ENCODE assay signal across 8 cellular contexts in the genomic region with DNA sequence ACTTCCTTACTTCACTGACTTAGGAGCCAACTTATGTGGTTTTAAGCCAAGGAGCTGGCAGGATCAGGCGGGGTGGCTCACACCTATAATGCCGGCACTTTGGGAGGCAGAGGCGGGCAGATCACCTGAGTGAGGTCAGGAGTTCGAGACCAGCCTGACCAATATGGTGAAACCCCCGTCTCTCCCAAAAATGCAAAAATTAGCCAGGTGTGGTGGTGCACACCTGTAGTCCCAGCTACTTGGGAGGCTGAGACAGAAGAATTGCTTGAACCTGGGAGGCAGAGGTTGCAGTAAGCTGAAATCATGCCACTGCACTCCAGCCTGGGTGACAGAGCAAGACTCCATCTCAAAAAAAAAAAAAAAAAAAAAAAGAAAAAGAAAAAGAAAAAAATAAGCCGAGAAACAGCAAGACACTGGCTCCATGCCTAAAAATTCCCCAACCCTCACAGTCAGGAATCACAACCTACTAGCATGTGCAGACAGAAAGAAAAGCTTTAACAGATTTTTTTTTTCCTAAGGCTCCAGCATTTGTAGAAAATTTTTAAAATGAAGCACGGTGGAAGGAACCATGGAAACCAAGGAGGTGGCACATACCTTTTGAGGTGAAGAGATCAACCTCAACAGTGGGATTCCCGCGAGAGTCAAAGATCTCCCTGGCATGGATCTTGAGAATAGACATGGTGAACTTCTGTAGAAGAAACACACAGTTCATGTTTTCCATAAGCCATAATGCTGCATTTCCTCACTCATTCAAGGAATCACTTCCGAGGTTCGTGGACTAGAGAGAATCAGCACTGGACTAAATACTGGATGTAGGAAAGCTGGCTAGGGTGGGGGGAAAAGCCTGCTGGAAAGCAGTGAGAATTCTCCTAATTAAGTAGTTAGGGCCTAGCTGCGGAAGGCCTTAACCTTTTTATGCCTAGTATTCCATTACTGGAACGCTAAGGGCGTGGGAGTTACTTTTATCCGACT. TPM values are rescaled to one million over a fixed set of nuclear protein-coding genes. Genes with fewer than 3 reads are reported as not detected.
A peak's percentile ranks its signal among the peaks of the same experiment; 100 is the strongest.
DNase-seq lines count a peak whose midpoint lies in the region; TF ChIP-seq lines count a peak whose summit lies in the region.

No MANE protein-coding gene starts in this region.

- peaks cover 65% of the 10 kb centered on the region for H3K4me1 Mint-ChIP-seq in osteocyte (ENCODE audit: unreplicated experiment)

- H2AFZ ChIP-seq in OCI-LY7 (ENCODE audit: low read length), result no peak overlapping the region

- H3K27me3 Mint-ChIP-seq in osteocyte (ENCODE audit: unreplicated experiment), result no peaks in the 10 kb centered on the region

- CTCF ChIA-PET in OCI-LY7 (lab: Charles Lee; ENCODE audit: unreplicated experiment), result no interaction called here

- DNase-seq in OCI-LY7 (ENCODE audit: low spot score) (no peak), osteocyte (ENCODE audit: extremely low spot score, unreplicated experiment) (no peak), NCI-H1694 (lab: John Stamatoyannopoulos, UW) (no peak), NCI-H187 (lab: John Stamatoyannopoulos, UW) (no peak), ACHN (no peak), DMS79 treated with DMSO at 0.1 percent for 48 hours (lab: John Stamatoyannopoulos, UW) (no peak)

- BruUV-seq in OCI-LY7 (replicated peaks; lab: Mats Ljungman, UMichigan), result no TSS peak

- peak overlapping the region; percentile 95 for H3K27ac Mint-ChIP-seq in osteocyte (ENCODE audit: unreplicated experiment)

- in situ Hi-C loops in ACHN (cut with HindIII; ENCODE audit: low pct_ligation_motif_present, low pct_unique_long_range_greater_than_20kb, low sequenced_read_pairs), result no loop called here

- H3F3A ChIP-seq in DOHH2 (ENCODE audit: control insufficient read depth, insufficient read depth), result peaks cover 63% of the 10 kb centered on the region

- H3K9me3 ChIP-seq in DOHH2 (ENCODE audit: control insufficient read depth, insufficient read depth, low read length) (no peaks in the 10 kb centered on the region), OCI-LY7 (ENCODE audit: low read length) (no peaks in the 10 kb centered on the region), ectodermal cell (ENCODE audit: control insufficient read depth, low read length) (no peaks in the 10 kb centered on the region)

- TF ChIP-seq CTCF in DOHH2 (IDR thresholded peaks at IDR 0.05; ENCODE audit: low read depth, low read length, poor library complexity, severe bottlenecking) (no peak), OCI-LY7 (conservative IDR thresholded peaks at IDR 0.05; ENCODE audit: low read length) (no peak), osteocyte (IDR thresholded peaks at IDR 0.05) (no peak)

- POLR2A ChIA-PET in OCI-LY7 (lab: Charles Lee), result interaction anchor here (0.6 to 0.7 kb wide), 3 partner anchors 11 to 255 kb away, joined by 3 to 4 read pairs (median 3); a partner anchor contains a TSS

- no peaks in the 10 kb centered on the region for H3K9me3 Mint-ChIP-seq in osteocyte (ENCODE audit: unreplicated experiment)

- H3K36me3 Mint-ChIP-seq in osteocyte (ENCODE audit: unreplicated experiment), result peaks cover 42% of the 10 kb centered on the region

- H3K27me3 ChIP-seq in DOHH2 (ENCODE audit: control insufficient read depth, low read length), result no peaks in the 10 kb centered on the region
- no peaks in the 10 kb centered on the region for H3K27me3 ChIP-seq in ectodermal cell (ENCODE audit: control insufficient read depth, insufficient read depth, low read length, poor library complexity, severe bottlenecking)

- H4K20me1 ChIP-seq in DOHH2 (ENCODE audit: control insufficient read depth, insufficient read depth, low read depth, low read length) (peaks cover 67% of the 10 kb centered on the region), OCI-LY7 (ENCODE audit: insufficient read depth, low read length) (peaks cover 69% of the 10 kb centered on the region)

- H3K9me2 ChIP-seq in DOHH2 (replicated peaks; ENCODE audit: control insufficient read depth, low read length) (no peaks in the 10 kb centered on the region), OCI-LY7 (ENCODE audit: insufficient read depth, low read length) (no peaks in the 10 kb centered on the region)

- peaks cover 39% of the 10 kb centered on the region for H3K4me1 ChIP-seq in DOHH2 (ENCODE audit: control insufficient read depth, low read length)
- peaks cover 35% of the 10 kb centered on the region for H3K4me1 ChIP-seq in OCI-LY7 (ENCODE audit: insufficient read depth, low read length, poor library complexity, severe bottlenecking)
- H3K4me1 ChIP-seq in ectodermal cell (ENCODE audit: control insufficient read depth, insufficient read depth, low read length), result peaks cover 44% of the 10 kb centered on the region

- H3K4me3 Mint-ChIP-seq in osteocyte (ENCODE audit: unreplicated experiment), result peak overlapping the region; percentile 57

- peak overlapping the region; percentile 83 for H3K4me3 ChIP-seq in DOHH2 (ENCODE audit: low read length)
- H3K4me3 ChIP-seq in OCI-LY7 (ENCODE audit: low read depth, low read length, poor library complexity, severe bottlenecking), result peak overlapping the region; percentile 99
- H3K4me3 ChIP-seq in ectodermal cell (ENCODE audit: insufficient read depth, low read depth, low read length), result peak overlapping the region; percentile 11

- H3K36me3 ChIP-seq in DOHH2 (ENCODE audit: control insufficient read depth, low read length) (peaks cover 92% of the 10 kb centered on the region), OCI-LY7 (ENCODE audit: insufficient read depth, low read length) (peaks cover 89% of the 10 kb centered on the region), ectodermal cell (ENCODE audit: control insufficient read depth, insufficient read depth, low read length) (peaks cover 59% of the 10 kb centered on the region)

- WGBS in ectodermal cell, 2 experiments, result 92% methylated on average over 14 to 15 of the region's 15 CpGs

- peaks cover 97% of the 10 kb centered on the region for H3K79me2 ChIP-seq in DOHH2 (ENCODE audit: control insufficient read depth, low read length)
- peaks cover 86% of the 10 kb centered on the region for H3K79me2 ChIP-seq in OCI-LY7 (ENCODE audit: insufficient read depth, low read depth, low read length)

- intact Hi-C loops in OCI-LY7 (cut with micrococcal nuclease; ENCODE audit: unreplicated experiment), result loop anchor here (5.0 kb wide), 2 partner anchors 193 to 452 kb away; a partner anchor contains a TSS

- H3K27ac ChIP-seq in DOHH2 (ENCODE audit: low read depth, low read length) (peak overlapping the region; percentile 81; the same call in 1 of the 2 replicates), OCI-LY7 (ENCODE audit: low read depth, low read length, poor library complexity, severe bottlenecking) (no peak overlapping the region), ectodermal cell (ENCODE audit: insufficient read depth, low read depth, low read length, poor library complexity, severe bottlenecking) (no peak overlapping the region)

- H3K4me2 ChIP-seq in DOHH2 (ENCODE audit: low read length) (peak overlapping the region; percentile 81), OCI-LY7 (ENCODE audit: low read length) (peak overlapping the region; percentile 87; the same call in 1 of the 2 replicates)

RNA-seq across cellular contexts. Expression of a gene that starts 4.0 kb away (rescaled TPM):
- 1,017 and 1,033 TPM in 2 replicates for total RNA-seq in OCI-LY7 (2014; rRNA removed; shearing (Covaris generic))
- total RNA-seq in OCI-LY7 (2022) (884 and 1,337 TPM in 2 replicates), osteocyte (744 and 748 TPM in 2 replicates)
- 1,944 TPM for polyA plus RNA-seq in ectodermal cell (2013, experiment 1 of 4)
- polyA plus RNA-seq in ectodermal cell (2013, experiment 2 of 4), result 1,655 TPM
- polyA plus RNA-seq in ectodermal cell (2013, experiment 3 of 4), result 1,164 TPM
- 1,145 TPM for polyA plus RNA-seq in ectodermal cell (2013, experiment 4 of 4)

RNA-seq across cellular contexts. Expression of a gene that starts 57.1 kb away (rescaled TPM):
- total RNA-seq in OCI-LY7 (2014; rRNA removed; shearing (Covaris generic)), result 73.1 and 81.5 TPM in 2 replicates
- total RNA-seq in OCI-LY7 (2022), result 183 and 211 TPM in 2 replicates
- polyA plus RNA-seq in ectodermal cell (2013, experiment 1 of 4), result 107 TPM
- 97.5 TPM for polyA plus RNA-seq in ectodermal cell (2013, experiment 2 of 4)
- polyA plus RNA-seq in ectodermal cell (2013, experiment 3 of 4), result 72.7 TPM
- polyA plus RNA-seq in ectodermal cell (2013, experiment 4 of 4), result 84.5 TPM
- 76.8 and 79.7 TPM in 2 replicates for total RNA-seq in osteocyte

Comparison
In these comparisons a context has a peak if more than half of its experiments do, and no peak if none do; other contexts are left out.
1. H3K4me3 ChIP-seq: peak in every context shown above with its lines; median percentile 99 in OCI-LY7; 83 in DOHH2; 11 in ectodermal cell.